ENCODE assay signal across 30 cellular contexts in genomic region chr3:43969944-43970343, GRCh38.
A peak's percentile ranks its signal among the peaks of the same experiment; 100 is the strongest.
DNase-seq lines count a peak whose midpoint lies in the region; ATAC-seq, FAIRE-seq and TF ChIP-seq lines count a peak whose summit lies in the region.
"Had no signal": no experiment of that assay in that cellular context is flagged by ENCODE, and none has a peak within 500 bp of the region (broad histone marks: within the 10 kb centered on the region; RNA-seq: fewer than 3 reads in every experiment).

No MANE protein-coding gene starts in this region.

- ATAC-seq in HepG2 = 0 out of 3 replicates have a peak, but pooled peaks have one; percentile 28
- no peak for ATAC-seq in right lobe of liver
- ATAC-seq in WTC11 = no peak
- ATAC-seq in HG03354 (IDR thresholded peaks at IDR 0.05; ENCODE audit: poor library complexity, severe bottlenecking, unreplicated experiment) = no peak
- no peak for ATAC-seq in HG02852 (IDR thresholded peaks at IDR 0.05; ENCODE audit: unreplicated experiment)

- intact Hi-C loops in HepG2 (cut with micrococcal nuclease; ENCODE audit: unreplicated experiment) (no loop called here), right lobe of liver (cut with DNase I) (no loop called here), thyroid gland (cut with DNase I) (no loop called here)

- H3K27ac Mint-ChIP-seq in WTC11 = peak overlapping the region; percentile 84
- H3K27ac Mint-ChIP-seq: B cell; CD8-positive, alpha-beta memory T cell; HFFc6 had no signal

- H3K4me1 Mint-ChIP-seq in WTC11 = peaks cover 66% of the 10 kb centered on the region
- H3K4me1 Mint-ChIP-seq: B cell; CD8-positive, alpha-beta memory T cell had no signal

- no peaks in the 10 kb centered on the region for H3K79me2 ChIP-seq in HepG2 (ENCODE audit: insufficient read depth, low read length)

- no peaks in the 10 kb centered on the region for H4K20me1 ChIP-seq in HepG2 (ENCODE audit: insufficient read depth, low read length)

- no peak for FAIRE-seq in HepG2 (lab: Jason Lieb, UNC)
- FAIRE-seq: GM12892 had no signal

- in situ Hi-C loops in HepG2 (cut with HindIII; ENCODE audit: extremely low pct_ligation_motif_present, low pct_unique_long_range_greater_than_20kb) = no loop called here

- H3K27me3 ChIP-seq in HepG2 (ENCODE audit: control insufficient read depth in 1 of 2, insufficient read depth in 2 of 2, low read length in 2 of 2) (no peaks in the 10 kb centered on the region; a peak in 3 of 5 replicates), right lobe of liver (no peaks in the 10 kb centered on the region), thyroid gland (no peaks in the 10 kb centered on the region)

- DNase-seq in DMS79 treated with DMSO at 0.1 percent for 48 hours (lab: John Stamatoyannopoulos, UW) (peak; percentile 17), DMS79 (lab: John Stamatoyannopoulos, UW) (no peak), HepG2 (ENCODE audit: low spot score) (no peak), right lobe of liver (no peak), WTC11 (ENCODE audit: low spot score) (no peak), thyroid gland (no peak)
- DNase-seq: CD8-positive, alpha-beta memory T cell; DMS 273 treated with DMSO at 0.1 percent for 48 hours; DND-41; HFFc6; IMR-90; KG1; NCI-H1092; NCI-H146; NCI-H1930; NCI-H2171 treated with DMSO at 0.1 percent for 48 hours; NCI-H446; NCI-H524 treated with DMSO at 0.1 percent for 48 hours; NCI-H774; Right ventricle myocardium superior; RPMI8226; T-helper 1 cell had no signal

- H3K4me3 Mint-ChIP-seq in WTC11 = no peak overlapping the region
- H3K4me3 Mint-ChIP-seq: B cell; CD8-positive, alpha-beta memory T cell; HFFc6 had no signal

- no peaks in the 10 kb centered on the region for H3K36me3 Mint-ChIP-seq in WTC11
- H3K36me3 Mint-ChIP-seq: CD8-positive, alpha-beta memory T cell had no signal

- H3K4me3 ChIP-seq in HepG2 (replicated peaks in 1 of 3; ENCODE audit: insufficient read depth in 1 of 3, low read depth in 2 of 3, low read length in 3 of 3) = no peak overlapping the region
- H3K4me3 ChIP-seq in right lobe of liver = no peak overlapping the region
- H3K4me3 ChIP-seq in thyroid gland (replicated peaks in 1 of 3) = no peak overlapping the region
- H3K4me3 ChIP-seq: HAP-1, SJSA1 had no signal

- TF ChIP-seq POLR2A in HepG2 (IDR thresholded peaks at IDR 0.05; ENCODE audit: insufficient read depth in 1 of 2, low read depth in 2 of 2, low read length in 2 of 2) = no peak
- no peak for TF ChIP-seq POLR2A in right lobe of liver (IDR thresholded peaks at IDR 0.05)
- TF ChIP-seq POLR2A in thyroid gland (IDR thresholded peaks at IDR 0.05) = no peak

- H3K27me3 Mint-ChIP-seq in WTC11 (ENCODE audit: low read depth) = no peaks in the 10 kb centered on the region; the same call in 1 of the 2 replicates

- 36% methylated on average over 4 of the region's 4 CpGs for WGBS in HepG2 (ENCODE audit: low lambda C conversion rate)
- WGBS in right lobe of liver (ENCODE audit: insufficient coverage, low coverage, low lambda C conversion rate, missing lambda C conversion rate) = 65% methylated on average over 4 of the region's 4 CpGs
- 79 to 82% methylated on average over 4 of the region's 4 CpGs for WGBS in thyroid gland, 2 donors

- POLR2A ChIA-PET in HepG2 (lab: Yijun Ruan, JAX) (no interaction called here), WTC11 (lab: Charles Lee) (no interaction called here)

- no peak overlapping the region for H3K4me2 ChIP-seq in HepG2 (ENCODE audit: low read depth, low read length)

- H3K27ac ChIP-seq in HepG2 (ENCODE audit: extremely low read length, insufficient read depth, low read length) (no peak overlapping the region), right lobe of liver (no peak overlapping the region), thyroid gland (no peak overlapping the region)
- H3K27ac ChIP-seq: 22Rv1, C4-2B, SJSA1 had no signal

- H3K36me3 ChIP-seq in HepG2 (replicated peaks in 1 of 2; ENCODE audit: control insufficient read depth in 1 of 2, insufficient read depth in 2 of 2, low read length in 2 of 2) (no peaks in the 10 kb centered on the region), right lobe of liver (no peaks in the 10 kb centered on the region), thyroid gland (no peaks in the 10 kb centered on the region)
- H3K36me3 ChIP-seq: HAP-1, SJSA1 had no signal

- TF ChIP-seq EP300 in HepG2 (IDR thresholded peaks at IDR 0.05; ENCODE audit: low read depth in 2 of 2, low read length in 2 of 2) (no peak), HepG2 (CRISPR knock-in tag; IDR thresholded peaks at IDR 0.05; ENCODE audit: borderline replicate concordance) (no peak)

- H3K9me3 ChIP-seq in HepG2 (ENCODE audit: low read length) = no peaks in the 10 kb centered on the region
- no peaks in the 10 kb centered on the region for H3K9me3 ChIP-seq in right lobe of liver
- H3K9me3 ChIP-seq in thyroid gland = no peaks in the 10 kb centered on the region
- H3K9me3 ChIP-seq: HAP-1, SJSA1 had no signal

- H2AFZ ChIP-seq in HepG2 (ENCODE audit: low read length) = no peak overlapping the region

- no peak for TF ChIP-seq RAD21 in HepG2 (CRISPR knock-in tag; IDR thresholded peaks at IDR 0.05)

- TF ChIP-seq CTCF in HepG2 (CRISPR knock-in tag; IDR thresholded peaks at IDR 0.05) (no peak), right lobe of liver (IDR thresholded peaks at IDR 0.05) (no peak), WTC11 (IDR thresholded peaks at IDR 0.05) (no peak), thyroid gland (IDR thresholded peaks at IDR 0.05) (no peak)

- no peaks in the 10 kb centered on the region for H3K4me1 ChIP-seq in HepG2 (ENCODE audit: insufficient read depth, low read length)
- no peaks in the 10 kb centered on the region for H3K4me1 ChIP-seq in right lobe of liver
- H3K4me1 ChIP-seq in thyroid gland = no peaks in the 10 kb centered on the region
- H3K4me1 ChIP-seq: HAP-1, SJSA1 had no signal

- no peak overlapping the region for H3K9ac ChIP-seq in HepG2 (ENCODE audit: insufficient read depth, low read depth, low read length)

- no peaks in the 10 kb centered on the region for H3K9me3 Mint-ChIP-seq in WTC11
- H3K9me3 Mint-ChIP-seq: CD8-positive, alpha-beta memory T cell; HFFc6 had no signal

- CTCF ChIA-PET in HepG2 (lab: Yijun Ruan, JAX; ENCODE audit: low intra/inter-chr PET ratio, low total read pairs) = no interaction called here
- CTCF ChIA-PET in WTC11 (lab: Charles Lee) = interaction anchor here (1.4 kb wide), 1 partner anchor 114 kb away, joined by 6 read pairs; no protein-coding TSS in a partner anchor

- BruUV-seq in HepG2 (replicated peaks; lab: Mats Ljungman, UMichigan) = no TSS peak

TF ChIP-seq in HepG2, 621 proteins besides CTCF, POLR2A, EP300 and RAD21:
- TF ChIP-seq BRF2 (CRISPR knock-in tag; IDR thresholded peaks at IDR 0.05) = no peak
- no peak for TF ChIP-seq U2AF1 (optimal IDR thresholded peaks at IDR 0.05; ENCODE audit: low read depth, low read length)

TF ChIP-seq in WTC11, 78 proteins besides CTCF, POLR2A, EP300 and RAD21:
- no peak for TF ChIP-seq MXD4 (CRISPR knock-in tag; IDR thresholded peaks at IDR 0.05; ENCODE audit: borderline replicate concordance)
- no peak for TF ChIP-seq ZBTB43 (CRISPR knock-in tag; IDR thresholded peaks at IDR 0.05)
- TF ChIP-seq NFATC4 (CRISPR knock-in tag; IDR thresholded peaks at IDR 0.05) = no peak
